In genomic region chr6:7590918-7591302, GRCh38 we compare ENCODE assay signal across 8 cellular contexts. TPM values are rescaled to one million over a fixed set of nuclear protein-coding genes. Genes with fewer than 3 reads are reported as not detected.
DNase-seq lines count a peak whose midpoint lies in the region; ATAC-seq, FAIRE-seq and TF ChIP-seq lines count a peak whose summit lies in the region.

No MANE protein-coding gene starts in this region.

- H3K27ac ChIP-seq in HUES6 (ENCODE audit: low read depth, low read length) (no peak overlapping the region), astrocyte (ENCODE audit: low read depth, low read length) (peak overlapping the region; percentile 49)

- H3K4me1 Mint-ChIP-seq in astrocyte (ENCODE audit: low read depth, unreplicated experiment), result peaks cover 29% of the 10 kb centered on the region
- H3K4me1 Mint-ChIP-seq in immature natural killer cell, result peaks cover 36 to 45% of the 10 kb centered on the region in 2 donors
- H3K4me1 Mint-ChIP-seq in stimulated activated effector memory CD8-positive, alpha-beta T cell treated with anti-CD3 and anti-CD28 coated beads, Interleukin-12 subunit alpha, Interleukin-12 subunit beta, amount 100 ng/mL, for 72 hours, result peaks cover 43% of the 10 kb centered on the region

- H3K4me1 ChIP-seq in HUES6 (ENCODE audit: control insufficient read depth, insufficient read depth, low read length), result peaks cover 3% of the 10 kb centered on the region; the same call in 1 of the 2 replicates
- H3K4me1 ChIP-seq in astrocyte (ENCODE audit: insufficient read depth, low read length), result peaks cover 15% of the 10 kb centered on the region

- FAIRE-seq in astrocyte (lab: Jason Lieb, UNC), result no peak

- H3K4me2 ChIP-seq in astrocyte (ENCODE audit: low read length), result peak overlapping the region; percentile 87

- H3K27me3 ChIP-seq in HUES6 (ENCODE audit: control insufficient read depth, insufficient read depth, low read length) (no peaks in the 10 kb centered on the region), astrocyte (ENCODE audit: insufficient read depth, low read length) (no peaks in the 10 kb centered on the region)

- peaks cover 39% of the 10 kb centered on the region for H3K79me2 ChIP-seq in astrocyte (ENCODE audit: insufficient read depth, low read length)

- DNase-seq in AML-193 (lab: John Stamatoyannopoulos, UW) (peak; percentile 39 to 62), astrocyte (ENCODE audit: low read depth) (no peak), immature natural killer cell (no peak), GM13976 (ENCODE audit: low spot score) (no peak)
- no peak for DNase-seq in stimulated activated effector memory CD8-positive, alpha-beta T cell treated with anti-CD3 and anti-CD28 coated beads, Interleukin-12 subunit alpha, Interleukin-12 subunit beta, amount 100 ng/mL, for 72 hours (ENCODE audit: low spot score in 2 of 2)

- no peaks in the 10 kb centered on the region for H3K27me3 Mint-ChIP-seq in astrocyte (ENCODE audit: low read depth, unreplicated experiment)
- peaks cover 0 to 5% (median 3%) of the 10 kb centered on the region in 3 donors for H3K27me3 Mint-ChIP-seq in immature natural killer cell (ENCODE audit: low read depth in 3 of 3)

- ATAC-seq in stimulated activated effector memory CD8-positive, alpha-beta T cell treated with anti-CD3 and anti-CD28 coated beads, Interleukin-12 subunit alpha, Interleukin-12 subunit beta, amount 100 ng/mL, for 72 hours, result no peak
- no peak for ATAC-seq in HG03196 (IDR thresholded peaks at IDR 0.05; ENCODE audit: unreplicated experiment)
- ATAC-seq in HG03460 (IDR thresholded peaks at IDR 0.05; ENCODE audit: unreplicated experiment), result no peak

- H3K9ac ChIP-seq in HUES6 (ENCODE audit: low read length), result peak overlapping the region; percentile 92
- peak overlapping the region; percentile 86 for H3K9ac ChIP-seq in astrocyte (ENCODE audit: low read length)

- no peak overlapping the region for H3K27ac Mint-ChIP-seq in astrocyte (ENCODE audit: unreplicated experiment)
- peak overlapping the region; percentile 1 to 88 (median 75) for H3K27ac Mint-ChIP-seq in immature natural killer cell
- peak overlapping the region; percentile 98 for H3K27ac Mint-ChIP-seq in stimulated activated effector memory CD8-positive, alpha-beta T cell treated with anti-CD3 and anti-CD28 coated beads, Interleukin-12 subunit alpha, Interleukin-12 subunit beta, amount 100 ng/mL, for 72 hours

- peak overlapping the region; percentile 92 for H3K4me3 ChIP-seq in HUES6 (ENCODE audit: low read depth, low read length)
- H3K4me3 ChIP-seq in astrocyte (ENCODE audit: insufficient read depth, low read depth, low read length), result peak overlapping the region; percentile 84

- TF ChIP-seq CTCF in astrocyte (IDR thresholded peaks at IDR 0.05; ENCODE audit: insufficient read depth, low read depth, low read length) (no peak), GM13976 (IDR thresholded peaks at IDR 0.05; ENCODE audit: borderline replicate concordance, control extremely low read depth, extremely low read depth, insufficient read depth, missing control alignments) (no peak)

- H3K36me3 Mint-ChIP-seq in astrocyte (ENCODE audit: low read depth, unreplicated experiment), result peaks cover 2% of the 10 kb centered on the region
- peaks cover 0 to 7% (median 0%) of the 10 kb centered on the region in 3 donors for H3K36me3 Mint-ChIP-seq in immature natural killer cell
- peaks cover 32% of the 10 kb centered on the region for H3K36me3 Mint-ChIP-seq in stimulated activated effector memory CD8-positive, alpha-beta T cell treated with anti-CD3 and anti-CD28 coated beads, Interleukin-12 subunit alpha, Interleukin-12 subunit beta, amount 100 ng/mL, for 72 hours

- no peaks in the 10 kb centered on the region for H3K9me3 Mint-ChIP-seq in astrocyte (ENCODE audit: unreplicated experiment)
- no peaks in the 10 kb centered on the region for H3K9me3 Mint-ChIP-seq in immature natural killer cell
- no peaks in the 10 kb centered on the region for H3K9me3 Mint-ChIP-seq in stimulated activated effector memory CD8-positive, alpha-beta T cell treated with anti-CD3 and anti-CD28 coated beads, Interleukin-12 subunit alpha, Interleukin-12 subunit beta, amount 100 ng/mL, for 72 hours

- H3K4me3 Mint-ChIP-seq in astrocyte (ENCODE audit: unreplicated experiment) (peak overlapping the region; percentile 98), immature natural killer cell (peak overlapping the region; percentile 97 to 100 (median 99))
- H3K4me3 Mint-ChIP-seq in stimulated activated effector memory CD8-positive, alpha-beta T cell treated with anti-CD3 and anti-CD28 coated beads, Interleukin-12 subunit alpha, Interleukin-12 subunit beta, amount 100 ng/mL, for 72 hours, result peak overlapping the region; percentile 99

- in situ Hi-C loops in GM13976 (cut with MboI; ENCODE audit: low sequenced_read_pairs, unreplicated experiment), result no loop called here

- peaks cover 28% of the 10 kb centered on the region for H4K20me1 ChIP-seq in astrocyte (ENCODE audit: insufficient read depth, low read length)

- H3K9me3 ChIP-seq in HUES6 (ENCODE audit: control insufficient read depth, insufficient read depth, low read depth, low read length), result no peaks in the 10 kb centered on the region
- H3K9me3 ChIP-seq in astrocyte (ENCODE audit: insufficient read depth, low read depth, low read length), result no peaks in the 10 kb centered on the region

- H3K36me3 ChIP-seq in HUES6 (ENCODE audit: control insufficient read depth, insufficient read depth, low read length), result peaks cover 31% of the 10 kb centered on the region
- peaks cover 19% of the 10 kb centered on the region for H3K36me3 ChIP-seq in astrocyte (ENCODE audit: insufficient read depth, low read length)

- peak overlapping the region; percentile 87 for H2AFZ ChIP-seq in astrocyte (ENCODE audit: low read depth, low read length)

RNA-seq across cellular contexts. Expression of gene SNRNP48, which starts 0.9 kb away (rescaled TPM):
- total RNA-seq in astrocyte, result 10.2 and 13.1 TPM in 2 replicates
- 1 to 10 TPM; 4.2 to 10.0 (median 9.8) TPM for polyA plus RNA-seq in immature natural killer cell

RNA-seq across cellular contexts. Expression of gene DSP, which starts 49.4 kb away (rescaled TPM):
- 468 and 555 TPM in 2 replicates for total RNA-seq in astrocyte
- polyA plus RNA-seq in immature natural killer cell, result not detected

Comparison
In these comparisons a context has a peak if more than half of its experiments do, and no peak if none do; other contexts are left out.
1. DNase-seq: peak in AML-193 (2 of 2); none in astrocyte (single experiment), immature natural killer cell (0 of 3), stimulated activated effector memory CD8-positive, alpha-beta T cell treated with anti-CD3 and anti-CD28 coated beads, Interleukin-12 subunit alpha, Interleukin-12 subunit beta, amount 100 ng/mL, for 72 hours (0 of 2) and GM13976 (single experiment).
2. Peak in every context shown above with its lines, with median percentiles within 50 percentile points of each other: H3K4me3 Mint-ChIP-seq.